8 cellular contexts compared by ENCODE assay signal in the genomic region with DNA sequence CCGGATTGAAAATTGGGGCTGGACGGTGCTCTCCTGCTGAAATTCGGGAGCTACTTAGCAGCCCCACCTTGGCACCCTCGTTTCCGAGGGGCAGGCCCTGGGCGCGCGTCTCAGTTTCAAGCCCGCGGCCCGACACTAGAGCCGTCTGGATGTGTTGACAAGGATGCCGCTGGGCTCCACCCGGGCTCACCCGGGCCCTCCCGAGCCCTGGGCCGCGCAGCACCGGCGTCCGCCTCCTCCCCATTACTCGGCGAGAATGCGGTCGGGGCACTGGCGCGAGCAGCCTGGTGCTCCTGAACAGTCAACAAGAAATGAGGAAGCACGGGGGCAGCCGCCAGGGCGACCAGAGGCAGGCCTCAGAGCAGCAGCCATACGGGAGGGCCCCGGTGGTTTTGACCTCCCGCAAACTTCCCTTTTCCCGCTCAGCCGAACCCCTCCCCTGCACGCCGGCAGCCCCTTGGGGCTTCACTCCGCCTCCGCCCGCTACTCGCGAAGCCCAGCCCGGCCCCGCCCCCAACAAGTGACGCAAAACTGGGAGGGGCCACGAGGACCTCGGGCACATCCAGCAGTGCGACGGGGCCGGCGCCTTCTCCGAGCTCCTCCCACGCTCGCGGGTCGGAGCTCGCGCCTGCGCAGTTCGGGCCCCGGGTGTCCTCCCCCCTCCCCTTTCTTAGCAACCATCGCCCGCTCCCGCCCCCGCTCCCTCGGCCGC. TPM values are rescaled to one million over a fixed set of nuclear protein-coding genes. Genes with fewer than 3 reads are reported as not detected.
DNase-seq lines count a peak whose midpoint lies in the region; ATAC-seq, FAIRE-seq and TF ChIP-seq lines count a peak whose summit lies in the region.

No MANE protein-coding gene starts in this region.

- H3K36me3 ChIP-seq in right atrium auricular region, result peaks cover 23% of the 10 kb centered on the region
- H3K36me3 ChIP-seq in psoas muscle (ENCODE audit: insufficient read depth in 1 of 2, low read depth in 1 of 2), result peaks cover 0 to 32% of the 10 kb centered on the region in 2 donors

- in situ Hi-C loops in GM13977 (cut with MboI; ENCODE audit: low pct_unique_long_range_greater_than_20kb, low sequenced_read_pairs, unreplicated experiment), result no loop called here

- FAIRE-seq in urothelium cell line (lab: Jason Lieb, UNC), result no peak

- H3K27me3 ChIP-seq in right atrium auricular region (no peaks in the 10 kb centered on the region), psoas muscle (ENCODE audit: insufficient read depth in 3 of 3, low read length in 2 of 3) (no peaks in the 10 kb centered on the region)

- H3K9me3 ChIP-seq in right atrium auricular region (peaks cover 0 to 6% of the 10 kb centered on the region in 2 donors), psoas muscle (no peaks in the 10 kb centered on the region)

- DNase-seq in GM13977 (ENCODE audit: low spot score), result peak; percentile 98
- DNase-seq in NCI-H146 treated with DMSO at 0.1 percent for 48 hours (lab: John Stamatoyannopoulos, UW; ENCODE audit: unreplicated experiment), result peak; percentile 95
- DNase-seq in T-helper 1 cell, result peak; percentile 99 to 100 (median 100)
- peak; percentile 61 to 100 (median 98) for DNase-seq in amygdala (lab: John Stamatoyannopoulos, UW)
- peak; percentile 99 for DNase-seq in right atrium auricular region (ENCODE audit: low spot score)
- peak; percentile 99 to 100 for DNase-seq in psoas muscle
- peak; percentile 100 for DNase-seq in urothelium cell line (ENCODE audit: low spot score)

- TF ChIP-seq CTCF in GM13977 (IDR thresholded peaks at IDR 0.05; ENCODE audit: extremely low read depth, insufficient read depth, missing control alignments) (no peak), right atrium auricular region (IDR thresholded peaks at IDR 0.05) (no peak), psoas muscle (IDR thresholded peaks at IDR 0.05) (no peak)

- intact Hi-C loops in psoas muscle (cut with DNase I), result loop anchor here in 1 of 2 donors (5.0 kb wide), 1 partner anchor 67 kb away; no protein-coding TSS in a partner anchor

- H3K4me1 ChIP-seq in right atrium auricular region, result peaks cover 0 to 24% of the 10 kb centered on the region in 2 donors
- H3K4me1 ChIP-seq in psoas muscle, result peaks cover 25% of the 10 kb centered on the region

- ATAC-seq in HG02870 (IDR thresholded peaks at IDR 0.05; ENCODE audit: unreplicated experiment) (peak; percentile 83), psoas muscle (peak; percentile 94 to 98 (median 96))

- H3K4me3 ChIP-seq in right atrium auricular region, result peak overlapping the region; percentile 55 to 98
- peak overlapping the region; percentile 85 for H3K4me3 ChIP-seq in psoas muscle

- WGBS in psoas muscle, 3 donors, result 1% methylated on average over 34 to 67 of the region's 67 CpGs

- H3K27ac ChIP-seq in right atrium auricular region (peak overlapping the region; percentile 95 to 97), psoas muscle (peak overlapping the region; percentile 99)

RNA-seq across cellular contexts. Expression of gene SEC14L1, which starts 0.4 kb away (rescaled TPM):
- total RNA-seq in right atrium auricular region (10 to 100 TPM; 48.2 to 54.0 TPM), psoas muscle (10 to 100 TPM; 68.7 to 98.9 (median 73.0) TPM)
- polyA plus RNA-seq in psoas muscle, result 10 to 100 TPM; 38.6 to 84.2 (median 43.2) TPM

Comparison
In these comparisons a context has a peak if more than half of its experiments do, and no peak if none do; other contexts are left out.
1. Peak in every context shown above with its lines: DNase-seq, ATAC-seq, H3K4me3 ChIP-seq and H3K27ac ChIP-seq.